Comparison of ENCODE assay signal across 8 cellular contexts in the genomic region with DNA sequence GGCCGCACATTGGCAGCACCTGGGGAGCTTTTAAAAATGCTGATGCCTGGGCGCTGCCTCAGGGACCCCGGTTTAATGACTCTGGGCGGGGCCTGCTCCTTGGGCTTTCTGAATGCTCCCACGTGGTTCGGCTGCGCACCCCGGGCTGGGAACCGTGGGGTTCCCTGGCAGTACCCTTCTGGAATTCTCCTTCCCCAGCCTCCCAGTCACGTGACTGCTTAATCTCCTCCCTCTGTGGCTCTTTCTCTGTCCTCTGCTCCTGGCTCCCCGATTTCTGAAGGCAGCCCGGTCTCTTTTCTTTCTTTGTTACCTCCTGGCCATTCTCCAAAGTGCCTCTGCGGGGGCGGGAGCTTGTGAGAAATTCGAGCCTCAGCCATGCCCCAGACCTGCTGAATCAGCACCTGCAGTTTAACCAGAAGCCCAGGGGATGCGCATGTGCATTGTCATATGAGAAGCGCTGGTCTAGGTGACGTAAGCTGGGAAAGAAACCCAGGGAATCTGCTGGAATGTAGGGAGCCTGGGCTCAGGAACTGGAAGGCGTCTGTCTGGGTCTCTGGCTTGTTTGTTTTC. TPM values are rescaled to one million over a fixed set of nuclear protein-coding genes. Genes with fewer than 3 reads are reported as not detected.
DNase-seq lines count a peak whose midpoint lies in the region; ATAC-seq and TF ChIP-seq lines count a peak whose summit lies in the region.

No MANE protein-coding gene starts in this region.

- H3K27ac ChIP-seq in SK-N-SH (ENCODE audit: low read depth in 2 of 2, low read length in 1 of 2) (no peak overlapping the region), heart left ventricle (peak overlapping the region in 1 of 12 donors; percentile 61)

- H3K27me3 ChIP-seq in SK-N-SH (ENCODE audit: insufficient read depth): peaks cover 16% of the 10 kb centered on the region; the same call in 1 of the 2 replicates
- H3K27me3 ChIP-seq in heart left ventricle: peaks cover 0 to 31% (median 0%) of the 10 kb centered on the region in 9 donors

- TF ChIP-seq EP300 in SK-N-SH (IDR thresholded peaks at IDR 0.05; ENCODE audit: borderline replicate concordance in 1 of 2, low read depth in 1 of 2, low read length in 1 of 2): no peak

- CTCF ChIA-PET in SK-N-SH (lab: Yijun Ruan, JAX): interaction anchor here (1.2 to 8.3 kb wide), 2 partner anchors 16 to 53 kb away, joined by 4 to 70 read pairs; no protein-coding TSS in a partner anchor

- intact Hi-C loops in heart left ventricle (cut with DNase I): no loop called here
- intact Hi-C loops in sciatic nerve (cut with DNase I): no loop called here

- 40% methylated on average over 18 of the region's 19 CpGs for WGBS in SK-N-SH (ENCODE audit: low lambda C conversion rate)
- WGBS in heart left ventricle, 4 donors: 40 to 60% (median 49%) methylated on average over 19 of the region's 19 CpGs

- H3K9me2 ChIP-seq in SK-N-SH: no peaks in the 10 kb centered on the region

- ATAC-seq in heart left ventricle (peak; percentile 27 to 68 (median 50)), sciatic nerve (peak; percentile 90), HG03432 (IDR thresholded peaks at IDR 0.05; ENCODE audit: unreplicated experiment) (no peak)

- in situ Hi-C loops in GM13977 (cut with MboI; ENCODE audit: low pct_unique_long_range_greater_than_20kb, low sequenced_read_pairs, unreplicated experiment): no loop called here

- H3F3A ChIP-seq in SK-N-SH (replicated peaks; ENCODE audit: insufficient read depth): no peaks in the 10 kb centered on the region

- TF ChIP-seq POLR2A in heart left ventricle (IDR thresholded peaks at IDR 0.05): no peak

- DNase-seq in GOT3 (lab: John Stamatoyannopoulos, UW): peak; percentile 34
- no peak for DNase-seq in SK-N-SH
- DNase-seq in heart left ventricle: peak in 3 of 5 donors; percentile 43 to 64 (median 61)
- DNase-seq in sciatic nerve (ENCODE audit: low spot score): peak; percentile 80
- DNase-seq in inferior parietal cortex (ENCODE audit: extremely low spot score): no peak
- no peak for DNase-seq in GM13977 (ENCODE audit: low spot score)
- DNase-seq in NOMO-1 treated with dmso at 0.1 percent for 144 hours (lab: John Stamatoyannopoulos, UW; ENCODE audit: unreplicated experiment): no peak

- no peaks in the 10 kb centered on the region for H4K20me1 ChIP-seq in SK-N-SH (ENCODE audit: insufficient read depth)

- no peak overlapping the region for H2AFZ ChIP-seq in SK-N-SH (ENCODE audit: low read depth)

- H3K4me3 ChIP-seq in SK-N-SH (ENCODE audit: low read depth in 2 of 2, low read length in 1 of 2) (no peak overlapping the region), heart left ventricle (peak overlapping the region in 5 of 12 donors; percentile 22 to 37 (median 24))

- TF ChIP-seq RAD21 in SK-N-SH (IDR thresholded peaks at IDR 0.05; ENCODE audit: low read length): no peak

- H3K9ac ChIP-seq in SK-N-SH: no peak overlapping the region

- H3K4me2 ChIP-seq in SK-N-SH: no peak overlapping the region

- no peaks in the 10 kb centered on the region for H3K79me2 ChIP-seq in SK-N-SH (ENCODE audit: insufficient read depth)

- POLR2A ChIA-PET in SK-N-SH (lab: Yijun Ruan, JAX): no interaction called here

- H3K9me3 ChIP-seq in SK-N-SH: no peaks in the 10 kb centered on the region
- H3K9me3 ChIP-seq in heart left ventricle: no peaks in the 10 kb centered on the region

- H3K36me3 ChIP-seq in SK-N-SH (replicated peaks in 1 of 2; ENCODE audit: control insufficient read depth in 1 of 2, insufficient read depth in 2 of 2, low read length in 1 of 2): no peaks in the 10 kb centered on the region
- H3K36me3 ChIP-seq in heart left ventricle: no peaks in the 10 kb centered on the region

- TF ChIP-seq CTCF in SK-N-SH (IDR thresholded peaks at IDR 0.05): no peak
- TF ChIP-seq CTCF in heart left ventricle (IDR thresholded peaks at IDR 0.05): no peak
- TF ChIP-seq CTCF in GM13977 (IDR thresholded peaks at IDR 0.05; ENCODE audit: extremely low read depth, insufficient read depth, missing control alignments): no peak

- H3K4me1 ChIP-seq in SK-N-SH (ENCODE audit: control insufficient read depth in 1 of 2, insufficient read depth in 2 of 2, low read depth in 1 of 2, low read length in 1 of 2) (peaks cover 0 to 8% of the 10 kb centered on the region in 2 experiments; a peak in 2 of 4 replicates), heart left ventricle (peaks cover 0 to 36% (median 3%) of the 10 kb centered on the region in 12 donors)

TF ChIP-seq in SK-N-SH, 30 proteins besides CTCF, POLR2A, EP300 and RAD21:
- TF ChIP-seq, protein P1, sequence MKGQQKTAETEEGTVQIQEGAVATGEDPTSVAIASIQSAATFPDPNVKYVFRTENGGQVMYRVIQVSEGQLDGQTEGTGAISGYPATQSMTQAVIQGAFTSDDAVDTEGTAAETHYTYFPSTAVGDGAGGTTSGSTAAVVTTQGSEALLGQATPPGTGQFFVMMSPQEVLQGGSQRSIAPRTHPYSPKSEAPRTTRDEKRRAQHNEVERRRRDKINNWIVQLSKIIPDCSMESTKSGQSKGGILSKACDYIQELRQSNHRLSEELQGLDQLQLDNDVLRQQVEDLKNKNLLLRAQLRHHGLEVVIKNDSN (IDR thresholded peaks at IDR 0.05; ENCODE audit: borderline replicate concordance, low read depth): peak; percentile 73
- no peak for TF ChIP-seq ELF1 (IDR thresholded peaks at IDR 0.05)
- peak; percentile 33; the same call in 1 of the 2 replicates for TF ChIP-seq NRF1 (IDR thresholded peaks at IDR 0.05; ENCODE audit: low read depth, low read length)

RNA-seq across cellular contexts. Expression of a gene that starts 16.6 kb away (rescaled TPM):
- polyA plus RNA-seq in SK-N-SH (2012; rRNA removed): 1.1 and 1.5 TPM in 2 replicates
- 0.76 and 1.2 TPM in 2 replicates for polyA plus RNA-seq in SK-N-SH (2012; cell fraction: cytosol; rRNA removed)
- 1.2 and 1.4 TPM in 2 replicates for polyA plus RNA-seq in SK-N-SH (2012; cell fraction: nucleus; rRNA removed)
- total RNA-seq in heart left ventricle: 10 to 100 TPM; 20.3 to 39.0 (median 29.8) TPM
- 1 to 10 TPM; 6.4 to 8.2 TPM for polyA plus RNA-seq in heart left ventricle
- 9.1 TPM for total RNA-seq in sciatic nerve

Comparison
In these comparisons a context has a peak if more than half of its experiments do, and no peak if none do; other contexts are left out.
1. DNase-seq: peak in GOT3 (single experiment), heart left ventricle (3 of 5) and sciatic nerve (single experiment); none in SK-N-SH (single experiment), inferior parietal cortex (single experiment), GM13977 (single experiment) and NOMO-1 treated with dmso at 0.1 percent for 144 hours (single experiment).